Comparison of ENCODE assay signal across 9 cellular contexts in genomic region chr10:102240467-102241036, GRCh38. TPM values are rescaled to one million over a fixed set of nuclear protein-coding genes. Genes with fewer than 3 reads are reported as not detected.
A peak's percentile ranks its signal among the peaks of the same experiment; 100 is the strongest.
DNase-seq lines count a peak whose midpoint lies in the region; ATAC-seq and TF ChIP-seq lines count a peak whose summit lies in the region.
"Had no signal": no experiment of that assay in that cellular context is flagged by ENCODE, and none has a peak within 500 bp of the region (broad histone marks: within the 10 kb centered on the region; RNA-seq: fewer than 3 reads in every experiment).

No MANE protein-coding gene starts in this region.

- no peak for TF ChIP-seq CTCF in Calu3 (IDR thresholded peaks at IDR 0.05; ENCODE audit: unreplicated experiment)

- H3K36me3 ChIP-seq in rectal smooth muscle tissue (ENCODE audit: control insufficient read depth, insufficient read depth, low read length): no peaks in the 10 kb centered on the region

- peaks cover 5% of the 10 kb centered on the region for H3K27me3 ChIP-seq in rectal smooth muscle tissue (ENCODE audit: control insufficient read depth, insufficient read depth, low read length)

- H3K9ac ChIP-seq in rectal smooth muscle tissue (ENCODE audit: low read length): no peak overlapping the region

- H3K27me3 Mint-ChIP-seq in activated naive CD8-positive, alpha-beta T cell: peaks cover 20% of the 10 kb centered on the region
- peaks cover 45% of the 10 kb centered on the region for H3K27me3 Mint-ChIP-seq in Calu3 (ENCODE audit: unreplicated experiment)

- DNase-seq in ELF-1 (ENCODE audit: low read depth, low spot score) (peak; percentile 30), left ventricle myocardium superior (peak; percentile 48), Calu3 (no peak), germinal center (ENCODE audit: low spot score) (no peak)
- DNase-seq in effector CD4-positive, alpha-beta T cell: no peak
- DNase-seq: stimulated activated CD4-positive, alpha-beta T cell treated with anti-CD3 and anti-CD28 coated beads, Interleukin-12 subunit alpha, Interleukin-12 subunit beta, amount 100 ng/mL, for 4 hours had no signal

- peak overlapping the region; percentile 78 for H3K4me3 ChIP-seq in rectal smooth muscle tissue (ENCODE audit: low read length)

- H3K9me3 Mint-ChIP-seq in activated naive CD8-positive, alpha-beta T cell (ENCODE audit: low read depth): no peaks in the 10 kb centered on the region
- H3K9me3 Mint-ChIP-seq in Calu3 (ENCODE audit: low read depth, unreplicated experiment): no peaks in the 10 kb centered on the region

- H3K27ac ChIP-seq in rectal smooth muscle tissue (ENCODE audit: low read depth, low read length): no peak overlapping the region

- BruUV-seq in Calu3 (replicated peaks; lab: Mats Ljungman, UMichigan): no TSS peak

- H3K4me1 Mint-ChIP-seq in activated naive CD8-positive, alpha-beta T cell (ENCODE audit: low read depth): peaks cover 22% of the 10 kb centered on the region
- peaks cover 5% of the 10 kb centered on the region for H3K4me1 Mint-ChIP-seq in Calu3 (ENCODE audit: low read depth, unreplicated experiment)

- no peaks in the 10 kb centered on the region for H3K36me3 Mint-ChIP-seq in activated naive CD8-positive, alpha-beta T cell
- peaks cover 14% of the 10 kb centered on the region for H3K36me3 Mint-ChIP-seq in Calu3 (ENCODE audit: insufficient read depth, unreplicated experiment)

- intact Hi-C loops in left ventricle myocardium superior (cut with micrococcal nuclease): no loop called here
- intact Hi-C loops in Calu3 (cut with micrococcal nuclease; ENCODE audit: unreplicated experiment): no loop called here

- H3K27ac Mint-ChIP-seq in activated naive CD8-positive, alpha-beta T cell: no peak overlapping the region
- H3K27ac Mint-ChIP-seq in Calu3 (ENCODE audit: unreplicated experiment): no peak overlapping the region

- peak; percentile 2 for ATAC-seq in left ventricle myocardium superior
- ATAC-seq in GM21515 (IDR thresholded peaks at IDR 0.05; ENCODE audit: unreplicated experiment): no peak

- CTCF ChIA-PET in Calu3 (lab: Charles Lee): no interaction called here

- H3K4me1 ChIP-seq in rectal smooth muscle tissue (ENCODE audit: control insufficient read depth, insufficient read depth, low read length): peaks cover 10% of the 10 kb centered on the region

- peak overlapping the region; percentile 58 for H3K4me3 Mint-ChIP-seq in activated naive CD8-positive, alpha-beta T cell
- no peak overlapping the region for H3K4me3 Mint-ChIP-seq in Calu3 (ENCODE audit: low read depth, unreplicated experiment)

RNA-seq across cellular contexts. Expression of gene PITX3, which starts 0.8 kb away (rescaled TPM):
- 1.1 TPM for total RNA-seq in left ventricle myocardium superior
- not detected in 2 replicates for total RNA-seq in Calu3 (2022)

RNA-seq across cellular contexts. Expression of gene GBF1, which starts 4.8 kb away (rescaled TPM):
- total RNA-seq in left ventricle myocardium superior (41.7 TPM), Calu3 (2022) (34.6 and 36.1 TPM in 2 replicates)

RNA-seq across cellular contexts. Expression of gene ELOVL3, which starts 14.5 kb away (rescaled TPM):
- not detected for total RNA-seq in left ventricle myocardium superior
- 0.27 and 0.35 TPM in 2 replicates for total RNA-seq in Calu3 (2022)

Comparison
In these comparisons a context has a peak if more than half of its experiments do, and no peak if none do; other contexts are left out.
1. DNase-seq: peak in ELF-1 (single experiment) and left ventricle myocardium superior (single experiment); none in Calu3 (single experiment), effector CD4-positive, alpha-beta T cell (single experiment) and germinal center (single experiment).